In the genomic region with DNA sequence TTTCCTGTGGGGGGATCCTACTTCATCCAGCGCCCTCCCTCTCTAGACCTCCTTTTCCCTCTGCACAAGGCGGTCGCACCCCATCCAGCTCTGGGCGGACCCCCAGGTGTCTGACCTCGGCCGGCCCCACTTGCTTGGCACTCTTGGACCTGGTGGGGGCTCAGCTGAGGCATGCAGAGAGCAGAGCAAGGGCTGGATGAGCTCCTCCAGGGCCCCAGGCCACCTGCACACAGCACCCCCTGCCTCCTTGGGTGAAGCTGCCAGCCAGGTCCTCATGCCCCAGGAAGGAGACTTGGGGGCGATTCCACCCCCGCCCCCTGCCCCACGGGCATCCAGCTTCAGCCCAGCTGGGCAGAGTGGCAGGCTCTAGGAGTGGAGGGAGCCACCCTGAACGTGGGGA, we compare ENCODE assay signal across 1 cellular context.
TF ChIP-seq lines count a peak whose summit lies in the region.

No MANE protein-coding gene starts in this region.

TF ChIP-seq in H1, 55 proteins besides CTCF, POLR2A, EP300 and RAD21:
- TF ChIP-seq GABPA (IDR thresholded peaks at IDR 0.05; ENCODE audit: borderline replicate concordance, insufficient read depth, low read length): no peak
- TF ChIP-seq, protein P1, sequence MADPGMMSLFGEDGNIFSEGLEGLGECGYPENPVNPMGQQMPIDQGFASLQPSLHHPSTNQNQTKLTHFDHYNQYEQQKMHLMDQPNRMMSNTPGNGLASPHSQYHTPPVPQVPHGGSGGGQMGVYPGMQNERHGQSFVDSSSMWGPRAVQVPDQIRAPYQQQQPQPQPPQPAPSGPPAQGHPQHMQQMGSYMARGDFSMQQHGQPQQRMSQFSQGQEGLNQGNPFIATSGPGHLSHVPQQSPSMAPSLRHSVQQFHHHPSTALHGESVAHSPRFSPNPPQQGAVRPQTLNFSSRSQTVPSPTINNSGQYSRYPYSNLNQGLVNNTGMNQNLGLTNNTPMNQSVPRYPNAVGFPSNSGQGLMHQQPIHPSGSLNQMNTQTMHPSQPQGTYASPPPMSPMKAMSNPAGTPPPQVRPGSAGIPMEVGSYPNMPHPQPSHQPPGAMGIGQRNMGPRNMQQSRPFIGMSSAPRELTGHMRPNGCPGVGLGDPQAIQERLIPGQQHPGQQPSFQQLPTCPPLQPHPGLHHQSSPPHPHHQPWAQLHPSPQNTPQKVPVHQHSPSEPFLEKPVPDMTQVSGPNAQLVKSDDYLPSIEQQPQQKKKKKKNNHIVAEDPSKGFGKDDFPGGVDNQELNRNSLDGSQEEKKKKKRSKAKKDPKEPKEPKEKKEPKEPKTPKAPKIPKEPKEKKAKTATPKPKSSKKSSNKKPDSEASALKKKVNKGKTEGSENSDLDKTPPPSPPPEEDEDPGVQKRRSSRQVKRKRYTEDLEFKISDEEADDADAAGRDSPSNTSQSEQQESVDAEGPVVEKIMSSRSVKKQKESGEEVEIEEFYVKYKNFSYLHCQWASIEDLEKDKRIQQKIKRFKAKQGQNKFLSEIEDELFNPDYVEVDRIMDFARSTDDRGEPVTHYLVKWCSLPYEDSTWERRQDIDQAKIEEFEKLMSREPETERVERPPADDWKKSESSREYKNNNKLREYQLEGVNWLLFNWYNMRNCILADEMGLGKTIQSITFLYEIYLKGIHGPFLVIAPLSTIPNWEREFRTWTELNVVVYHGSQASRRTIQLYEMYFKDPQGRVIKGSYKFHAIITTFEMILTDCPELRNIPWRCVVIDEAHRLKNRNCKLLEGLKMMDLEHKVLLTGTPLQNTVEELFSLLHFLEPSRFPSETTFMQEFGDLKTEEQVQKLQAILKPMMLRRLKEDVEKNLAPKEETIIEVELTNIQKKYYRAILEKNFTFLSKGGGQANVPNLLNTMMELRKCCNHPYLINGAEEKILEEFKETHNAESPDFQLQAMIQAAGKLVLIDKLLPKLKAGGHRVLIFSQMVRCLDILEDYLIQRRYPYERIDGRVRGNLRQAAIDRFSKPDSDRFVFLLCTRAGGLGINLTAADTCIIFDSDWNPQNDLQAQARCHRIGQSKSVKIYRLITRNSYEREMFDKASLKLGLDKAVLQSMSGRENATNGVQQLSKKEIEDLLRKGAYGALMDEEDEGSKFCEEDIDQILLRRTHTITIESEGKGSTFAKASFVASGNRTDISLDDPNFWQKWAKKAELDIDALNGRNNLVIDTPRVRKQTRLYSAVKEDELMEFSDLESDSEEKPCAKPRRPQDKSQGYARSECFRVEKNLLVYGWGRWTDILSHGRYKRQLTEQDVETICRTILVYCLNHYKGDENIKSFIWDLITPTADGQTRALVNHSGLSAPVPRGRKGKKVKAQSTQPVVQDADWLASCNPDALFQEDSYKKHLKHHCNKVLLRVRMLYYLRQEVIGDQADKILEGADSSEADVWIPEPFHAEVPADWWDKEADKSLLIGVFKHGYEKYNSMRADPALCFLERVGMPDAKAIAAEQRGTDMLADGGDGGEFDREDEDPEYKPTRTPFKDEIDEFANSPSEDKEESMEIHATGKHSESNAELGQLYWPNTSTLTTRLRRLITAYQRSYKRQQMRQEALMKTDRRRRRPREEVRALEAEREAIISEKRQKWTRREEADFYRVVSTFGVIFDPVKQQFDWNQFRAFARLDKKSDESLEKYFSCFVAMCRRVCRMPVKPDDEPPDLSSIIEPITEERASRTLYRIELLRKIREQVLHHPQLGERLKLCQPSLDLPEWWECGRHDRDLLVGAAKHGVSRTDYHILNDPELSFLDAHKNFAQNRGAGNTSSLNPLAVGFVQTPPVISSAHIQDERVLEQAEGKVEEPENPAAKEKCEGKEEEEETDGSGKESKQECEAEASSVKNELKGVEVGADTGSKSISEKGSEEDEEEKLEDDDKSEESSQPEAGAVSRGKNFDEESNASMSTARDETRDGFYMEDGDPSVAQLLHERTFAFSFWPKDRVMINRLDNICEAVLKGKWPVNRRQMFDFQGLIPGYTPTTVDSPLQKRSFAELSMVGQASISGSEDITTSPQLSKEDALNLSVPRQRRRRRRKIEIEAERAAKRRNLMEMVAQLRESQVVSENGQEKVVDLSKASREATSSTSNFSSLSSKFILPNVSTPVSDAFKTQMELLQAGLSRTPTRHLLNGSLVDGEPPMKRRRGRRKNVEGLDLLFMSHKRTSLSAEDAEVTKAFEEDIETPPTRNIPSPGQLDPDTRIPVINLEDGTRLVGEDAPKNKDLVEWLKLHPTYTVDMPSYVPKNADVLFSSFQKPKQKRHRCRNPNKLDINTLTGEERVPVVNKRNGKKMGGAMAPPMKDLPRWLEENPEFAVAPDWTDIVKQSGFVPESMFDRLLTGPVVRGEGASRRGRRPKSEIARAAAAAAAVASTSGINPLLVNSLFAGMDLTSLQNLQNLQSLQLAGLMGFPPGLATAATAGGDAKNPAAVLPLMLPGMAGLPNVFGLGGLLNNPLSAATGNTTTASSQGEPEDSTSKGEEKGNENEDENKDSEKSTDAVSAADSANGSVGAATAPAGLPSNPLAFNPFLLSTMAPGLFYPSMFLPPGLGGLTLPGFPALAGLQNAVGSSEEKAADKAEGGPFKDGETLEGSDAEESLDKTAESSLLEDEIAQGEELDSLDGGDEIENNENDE (IDR thresholded peaks at IDR 0.05; ENCODE audit: insufficient replicate concordance, low read length): no peak
- no peak for TF ChIP-seq FOSL1 (IDR thresholded peaks at IDR 0.05; ENCODE audit: insufficient read depth, low read depth, low read length)
- TF ChIP-seq HDAC6 (IDR thresholded peaks at IDR 0.05; ENCODE audit: low read depth, low read length): no peak
- no peak for TF ChIP-seq PHF8 (conservative IDR thresholded peaks at IDR 0.05; ENCODE audit: low read depth, low read length)
- TF ChIP-seq TAF7 (optimal IDR thresholded peaks at IDR 0.05; ENCODE audit: borderline replicate concordance, low read depth, low read length): no peak
- no peak for TF ChIP-seq EGR1 (IDR thresholded peaks at IDR 0.05; ENCODE audit: borderline replicate concordance, low read depth, low read length)
- TF ChIP-seq CEBPB (IDR thresholded peaks at IDR 0.05; ENCODE audit: low read depth, low read length): no peak
- TF ChIP-seq RXRA (IDR thresholded peaks at IDR 0.05; ENCODE audit: insufficient read depth, low read depth, low read length): no peak
- no peak for TF ChIP-seq CREB1 (IDR thresholded peaks at IDR 0.05)
- no peak for TF ChIP-seq JUN (IDR thresholded peaks at IDR 0.05; ENCODE audit: low read depth, low read length)
- no peak for TF ChIP-seq TCF12 (IDR thresholded peaks at IDR 0.05; ENCODE audit: low read depth, low read length)
